12 cellular contexts compared by ENCODE assay signal in the genomic region with DNA sequence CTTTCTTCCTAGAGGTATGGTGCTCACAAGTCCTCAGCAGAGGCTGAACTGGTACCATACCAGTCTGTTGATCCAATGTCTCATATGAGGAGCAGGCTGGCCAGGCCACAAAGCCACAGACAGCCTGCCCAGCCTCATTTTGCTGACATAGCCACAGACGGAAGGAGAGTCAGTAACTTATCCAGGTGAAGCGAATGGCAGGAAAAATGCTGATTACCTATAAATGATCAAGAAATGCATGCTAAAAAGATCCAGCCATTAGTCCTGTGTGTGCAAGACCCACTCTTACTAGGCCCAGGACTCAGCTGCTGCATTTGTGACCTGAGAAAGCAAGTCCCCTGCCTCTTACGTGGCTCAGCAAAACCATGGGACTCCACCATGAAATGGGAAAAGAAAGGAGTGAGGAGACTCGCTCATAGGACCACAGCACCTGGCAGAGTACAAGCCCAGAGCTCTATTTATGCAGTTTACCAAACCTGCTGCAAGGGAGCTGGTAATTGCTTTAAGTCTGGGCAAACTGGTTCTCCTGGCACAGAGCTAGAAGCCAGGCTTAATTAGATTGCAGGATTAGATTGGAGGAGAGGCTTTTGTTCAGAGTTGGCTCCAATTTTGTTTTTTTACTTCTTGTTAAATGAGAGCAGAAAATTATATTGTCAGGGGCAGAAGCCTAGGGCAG. TPM values are rescaled to one million over a fixed set of nuclear protein-coding genes. Genes with fewer than 3 reads are reported as not detected.
A peak's percentile ranks its signal among the peaks of the same experiment; 100 is the strongest.
DNase-seq lines count a peak whose midpoint lies in the region; ATAC-seq and TF ChIP-seq lines count a peak whose summit lies in the region.
"Had no signal": no experiment of that assay in that cellular context is flagged by ENCODE, and none has a peak within 500 bp of the region (broad histone marks: within the 10 kb centered on the region; RNA-seq: fewer than 3 reads in every experiment).

No MANE protein-coding gene starts in this region.

- no peaks in the 10 kb centered on the region for H3K9me3 ChIP-seq in body of pancreas

- POLR2A ChIA-PET in T-cell (lab: Charles Lee), result no interaction called here

- ATAC-seq in body of pancreas (peak; percentile 89), omental fat pad (ENCODE audit: low FRiP score) (no peak), T-cell (replicated peaks in 1 of 4) (no peak)
- ATAC-seq: stimulated activated naive CD8-positive, alpha-beta T cell treated with anti-CD3 and anti-CD28 coated beads, Interleukin-15, amount 100 ng/mL, for 72 hours had no signal

- no peaks in the 10 kb centered on the region for H3K27me3 ChIP-seq in body of pancreas

- TF ChIP-seq CTCF in CD14-positive monocyte (IDR thresholded peaks at IDR 0.05) (no peak), body of pancreas (IDR thresholded peaks at IDR 0.05) (no peak), omental fat pad (IDR thresholded peaks at IDR 0.05) (no peak)

- CTCF ChIA-PET in T-cell (lab: Charles Lee), result no interaction called here

- WGBS in body of pancreas, 2 donors, result 64 to 76% methylated on average over 4 of the region's 4 CpGs

- peaks cover 2 to 9% (median 7%) of the 10 kb centered on the region in 7 donors for H3K9me3 Mint-ChIP-seq in CD14-positive monocyte
- H3K9me3 Mint-ChIP-seq in T-cell, result no peaks in the 10 kb centered on the region
- H3K9me3 Mint-ChIP-seq in activated CD4-positive, alpha-beta T cell treated with anti-CD3 and anti-CD28 coated beads, Interleukin-2, amount 10 ng/mL, durations not matched to agents 24 days and 14 days, result peaks cover 5% of the 10 kb centered on the region
- H3K9me3 Mint-ChIP-seq: CD4-positive, alpha-beta memory T cell; stimulated activated naive CD8-positive, alpha-beta T cell treated with anti-CD3 and anti-CD28 coated beads, Interleukin-15, amount 100 ng/mL, for 72 hours had no signal

- H3K27me3 Mint-ChIP-seq in CD14-positive monocyte (ENCODE audit: low read depth in 3 of 3) (peaks cover 8 to 13% (median 12%) of the 10 kb centered on the region in 3 donors), T-cell (peaks cover 6 to 9% of the 10 kb centered on the region in 2 donors)
- H3K27me3 Mint-ChIP-seq in activated CD4-positive, alpha-beta T cell treated with anti-CD3 and anti-CD28 coated beads, Interleukin-2, amount 10 ng/mL, durations not matched to agents 24 days and 14 days, result peaks cover 22% of the 10 kb centered on the region

- H3K36me3 Mint-ChIP-seq in CD14-positive monocyte (no peaks in the 10 kb centered on the region), T-cell (no peaks in the 10 kb centered on the region)
- no peaks in the 10 kb centered on the region for H3K36me3 Mint-ChIP-seq in activated CD4-positive, alpha-beta T cell treated with anti-CD3 and anti-CD28 coated beads, Interleukin-2, amount 10 ng/mL, durations not matched to agents 24 days and 14 days (ENCODE audit: low read depth)
- H3K36me3 Mint-ChIP-seq: CD4-positive, alpha-beta memory T cell had no signal

- no peaks in the 10 kb centered on the region for H3K4me1 Mint-ChIP-seq in CD14-positive monocyte
- no peaks in the 10 kb centered on the region for H3K4me1 Mint-ChIP-seq in T-cell
- no peaks in the 10 kb centered on the region for H3K4me1 Mint-ChIP-seq in activated CD4-positive, alpha-beta T cell treated with anti-CD3 and anti-CD28 coated beads, Interleukin-2, amount 10 ng/mL, durations not matched to agents 24 days and 14 days
- H3K4me1 Mint-ChIP-seq: CD4-positive, alpha-beta memory T cell; stimulated activated naive CD8-positive, alpha-beta T cell treated with anti-CD3 and anti-CD28 coated beads, Interleukin-15, amount 100 ng/mL, for 72 hours had no signal

- no peak overlapping the region for H3K4me3 Mint-ChIP-seq in CD14-positive monocyte
- H3K4me3 Mint-ChIP-seq in T-cell, result no peak overlapping the region
- H3K4me3 Mint-ChIP-seq in activated CD4-positive, alpha-beta T cell treated with anti-CD3 and anti-CD28 coated beads, Interleukin-2, amount 10 ng/mL, durations not matched to agents 24 days and 14 days, result no peak overlapping the region
- H3K4me3 Mint-ChIP-seq: CD4-positive, alpha-beta memory T cell; neural crest cell; stimulated activated naive CD8-positive, alpha-beta T cell treated with anti-CD3 and anti-CD28 coated beads, Interleukin-15, amount 100 ng/mL, for 72 hours had no signal

- intact Hi-C loops in CD14-positive monocyte (cut with micrococcal nuclease) (no loop called here), body of pancreas (cut with DNase I) (no loop called here)
- intact Hi-C loops in activated CD4-positive, alpha-beta T cell treated with anti-CD3 and anti-CD28 coated beads, Interleukin-2, amount 10 ng/mL, durations not matched to agents 24 days and 14 days (cut with micrococcal nuclease), result no loop called here

- H3K27ac Mint-ChIP-seq in CD14-positive monocyte (no peak overlapping the region), T-cell (no peak overlapping the region)
- no peak overlapping the region for H3K27ac Mint-ChIP-seq in activated CD4-positive, alpha-beta T cell treated with anti-CD3 and anti-CD28 coated beads, Interleukin-2, amount 10 ng/mL, durations not matched to agents 24 days and 14 days
- H3K27ac Mint-ChIP-seq: stimulated activated naive CD8-positive, alpha-beta T cell treated with anti-CD3 and anti-CD28 coated beads, Interleukin-15, amount 100 ng/mL, for 72 hours had no signal

- H3K4me3 ChIP-seq in body of pancreas, result no peak overlapping the region

- H3K4me1 ChIP-seq in body of pancreas, result peaks cover 34% of the 10 kb centered on the region

- peak; percentile 7 for DNase-seq in CD14-positive monocyte (ENCODE audit: low spot score)
- DNase-seq in NCI-H2029 treated with DMSO at 0.1 percent for 48 hours (lab: John Stamatoyannopoulos, UW), result peak; percentile 44
- DNase-seq in body of pancreas, result peak in 3 of 4 donors; percentile 14 to 42 (median 41)
- DNase-seq in omental fat pad (ENCODE audit: low spot score), result peak; percentile 13
- no peak for DNase-seq in T-cell
- DNase-seq in GM19238 (ENCODE audit: insufficient read length, low spot score), result no peak
- DNase-seq in activated CD4-positive, alpha-beta T cell treated with anti-CD3 and anti-CD28 coated beads, Interleukin-2, amount 10 ng/mL, durations not matched to agents 24 days and 14 days, result no peak
- no peak for DNase-seq in AG20443 (ENCODE audit: low spot score)
- DNase-seq: activated T-cell treated with anti-CD3 and anti-CD28 coated beads, Interleukin-2, amount 50 U/mL, for 1 hour; CD4-positive, alpha-beta memory T cell; stimulated activated naive CD8-positive, alpha-beta T cell treated with anti-CD3 and anti-CD28 coated beads, Interleukin-15, amount 100 ng/mL, for 72 hours had no signal

- peak overlapping the region in 3 of 4 donors; percentile 30 to 55 (median 53) for H3K27ac ChIP-seq in body of pancreas

- TF ChIP-seq POLR2A in body of pancreas (IDR thresholded peaks at IDR 0.05), result no peak

- no peaks in the 10 kb centered on the region for H3K36me3 ChIP-seq in body of pancreas (replicated peaks in 1 of 2; ENCODE audit: insufficient read depth in 1 of 2, low read depth in 2 of 2)

RNA-seq across cellular contexts. Expression of a gene that starts 19.0 kb away (rescaled TPM):
- 10 to 100 TPM; 43.3 to 66.3 TPM for polyA plus RNA-seq in CD14-positive monocyte
- 100 to 1,000 TPM; 376 to 784 TPM for total RNA-seq in body of pancreas
- total RNA-seq in omental fat pad, result 1,000 to 10,000 TPM in 3 of 4 donors, 100 to 1,000 TPM in 1; 917 to 1,730 (median 1,246) TPM
- total RNA-seq in T-cell, result 10 to 100 TPM; 11.4 to 42.4 (median 14.7) TPM
- 16.4 and 18.5 TPM in 2 replicates for total RNA-seq in activated CD4-positive, alpha-beta T cell treated with anti-CD3 and anti-CD28 coated beads, Interleukin-2, amount 10 ng/mL, durations not matched to agents 24 days and 14 days

Comparison
In these comparisons a context has a peak if more than half of its experiments do, and no peak if none do; other contexts are left out.
1. DNase-seq: peak in CD14-positive monocyte (single experiment), NCI-H2029 treated with DMSO at 0.1 percent for 48 hours (single experiment), body of pancreas (3 of 4) and omental fat pad (single experiment); none in T-cell (0 of 34), GM19238 (single experiment), activated CD4-positive, alpha-beta T cell treated with anti-CD3 and anti-CD28 coated beads, Interleukin-2, amount 10 ng/mL, durations not matched to agents 24 days and 14 days (single experiment) and AG20443 (single experiment).
2. RNA of a gene that starts 19.0 kb away (total RNA-seq): 917 to 1,730 TPM in omental fat pad and 376 to 784 TPM in body of pancreas; 16.4 to 18.5 TPM in activated CD4-positive, alpha-beta T cell treated with anti-CD3 and anti-CD28 coated beads, Interleukin-2, amount 10 ng/mL, durations not matched to agents 24 days and 14 days and 11.4 to 42.4 TPM in T-cell; every median in the first group is over 4 times any median in the second.